7 cellular contexts compared by ENCODE assay signal in the genomic region with DNA sequence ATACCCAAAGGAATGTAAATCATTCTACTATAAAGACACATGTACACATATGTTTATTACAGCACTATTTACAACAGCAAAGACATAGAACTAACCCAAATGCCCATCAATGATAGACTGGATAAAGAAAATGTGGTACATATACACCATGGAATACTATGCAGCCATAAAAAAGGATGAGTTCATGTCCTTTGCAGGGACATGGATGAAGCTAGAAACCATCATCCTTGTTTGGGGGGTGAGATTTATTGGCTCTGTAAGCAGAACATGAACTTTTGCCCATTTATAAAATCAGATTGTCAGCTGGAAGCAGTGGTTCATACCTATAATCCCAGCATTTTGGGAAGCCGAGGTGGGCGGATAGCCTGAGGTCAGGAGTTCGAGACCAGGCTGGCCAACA.
DNase-seq lines count a peak whose midpoint lies in the region; ATAC-seq, FAIRE-seq and TF ChIP-seq lines count a peak whose summit lies in the region.
"Not testable (repeated sequence)": the region's sequence is repeated elsewhere in the genome, so short reads cannot be mapped to it uniquely, and the experiment has no call there.

No MANE protein-coding gene starts in this region.

- DNase-seq in K562 (ENCODE audit: extremely low read depth in 1 of 4, low spot score in 3 of 4) = not testable (repeated sequence)
- DNase-seq in right atrium auricular region (ENCODE audit: low spot score) (peak; percentile 23), mesenteric fat pad (ENCODE audit: low spot score) (peak; percentile 41), osteocyte (ENCODE audit: extremely low spot score, unreplicated experiment) (peak; percentile 25), stomach (peak; percentile 15)

- TF ChIP-seq RAD21 in K562 (CRISPR knock-in tag; conservative IDR thresholded peaks at IDR 0.05 in 1 of 2, IDR thresholded peaks at IDR 0.05 in 1 of 2) = not testable (repeated sequence)

- H3K4me1 ChIP-seq in HEK293 (ENCODE audit: control insufficient read depth, insufficient read depth, low read length); K562 (replicated peaks in 1 of 2; ENCODE audit: control insufficient read depth in 2 of 2, insufficient read depth in 2 of 2, low read length in 2 of 2); right atrium auricular region; stomach: not testable (repeated sequence)
- peaks cover 67% of the 10 kb centered on the region for H3K4me1 ChIP-seq in OCI-LY3 (ENCODE audit: low read length)

- H3K4me2 ChIP-seq in OCI-LY3 (ENCODE audit: low read length); K562 (ENCODE audit: insufficient read depth, low read length): not testable (repeated sequence)

- H3K27ac Mint-ChIP-seq in osteocyte (ENCODE audit: unreplicated experiment) = not testable (repeated sequence)

- BruUV-seq in K562 (replicated peaks; lab: Mats Ljungman, UMichigan) = not testable (repeated sequence)

- intact Hi-C loops in K562 (cut with micrococcal nuclease); stomach (cut with DNase I; ENCODE audit: low total_unique reads): not testable (repeated sequence)

- H3K9me1 ChIP-seq in K562 (ENCODE audit: control insufficient read depth, insufficient read depth, low read length) = not testable (repeated sequence)

- not testable (repeated sequence) for FAIRE-seq in K562 (lab: Jason Lieb, UNC)

- CTCF ChIA-PET in HEK293 (lab: Yijun Ruan, JAX); K562 (lab: Yijun Ruan, JAX; ENCODE audit: low intra/inter-chr PET ratio): not testable (repeated sequence)

- H3K4me1 Mint-ChIP-seq in osteocyte (ENCODE audit: unreplicated experiment) = peaks cover 27% of the 10 kb centered on the region

- H3K9me3 ChIP-seq in HEK293 (ENCODE audit: control insufficient read depth, insufficient read depth, low read depth, low read length); OCI-LY3 (ENCODE audit: insufficient read depth, low read length); K562 (replicated peaks; ENCODE audit: control insufficient read depth, insufficient read depth, low read depth, low read length); right atrium auricular region; stomach: not testable (repeated sequence)

- in situ Hi-C loops in K562 (cut with MboI) = not testable (repeated sequence)

- POLR2A ChIA-PET in HEK293 (lab: Yijun Ruan, JAX); K562 (lab: Yijun Ruan, JAX): not testable (repeated sequence)

- not testable (repeated sequence) for H3K36me3 Mint-ChIP-seq in osteocyte (ENCODE audit: unreplicated experiment)

- H3K36me3 ChIP-seq in HEK293 (ENCODE audit: control insufficient read depth in 2 of 2, insufficient read depth in 1 of 2, low read length in 2 of 2); OCI-LY3 (replicated peaks; ENCODE audit: low read depth, low read length); K562 (ENCODE audit: control insufficient read depth, insufficient read depth, low read length); right atrium auricular region; stomach: not testable (repeated sequence)

- TF ChIP-seq CTCF in HEK293 (tag by site-specific recombination; IDR thresholded peaks at IDR 0.05); OCI-LY3 (IDR thresholded peaks at IDR 0.05; ENCODE audit: low read depth, low read length); K562 (IDR thresholded peaks at IDR 0.05 in 2 of 3, conservative IDR thresholded peaks at IDR 0.05 in 1 of 3; ENCODE audit: insufficient read depth in 2 of 3, low read depth in 1 of 3, low read length in 3 of 3); right atrium auricular region (IDR thresholded peaks at IDR 0.05); osteocyte (IDR thresholded peaks at IDR 0.05); stomach (IDR thresholded peaks at IDR 0.05): not testable (repeated sequence)

- not testable (repeated sequence) for TF ChIP-seq EP300 in K562 (IDR thresholded peaks at IDR 0.05; ENCODE audit: low read length); stomach (IDR thresholded peaks at IDR 0.05)

- not testable (repeated sequence) for ATAC-seq in K562

- H3K27me3 ChIP-seq in OCI-LY3 (ENCODE audit: low read depth, low read length); right atrium auricular region: not testable (repeated sequence)
- H3K27me3 ChIP-seq in K562 (ENCODE audit: control insufficient read depth in 2 of 2, insufficient read depth in 2 of 2, low read length in 2 of 2) = peaks cover 0 to 13% of the 10 kb centered on the region in 2 experiments; a peak in 2 of 5 replicates
- H3K27me3 ChIP-seq in stomach = peaks cover 0 to 17% (median 2%) of the 10 kb centered on the region in 3 donors

- WGBS in K562 (ENCODE audit: insufficient coverage, low coverage, missing lambda C conversion rate) = 0% methylated on average over 3 of the region's 3 CpGs
- 71 to 89% (median 79%) methylated on average over 3 of the region's 3 CpGs for WGBS in stomach, 5 donors

- not testable (repeated sequence) for H3K4me3 Mint-ChIP-seq in osteocyte (ENCODE audit: unreplicated experiment)

- H3K79me2 ChIP-seq in OCI-LY3 (ENCODE audit: low read length); K562 (ENCODE audit: control insufficient read depth, insufficient read depth, low read length): not testable (repeated sequence)

- H2AFZ ChIP-seq in OCI-LY3 (ENCODE audit: low read depth, low read length); K562 (ENCODE audit: low read depth, low read length): not testable (repeated sequence)

- TF ChIP-seq POLR2A in K562 (conservative IDR thresholded peaks at IDR 0.05); stomach (IDR thresholded peaks at IDR 0.05): not testable (repeated sequence)

- peaks cover 11% of the 10 kb centered on the region for H3K9me3 Mint-ChIP-seq in osteocyte (ENCODE audit: unreplicated experiment)

- H3K27me3 Mint-ChIP-seq in osteocyte (ENCODE audit: unreplicated experiment) = peaks cover 32% of the 10 kb centered on the region

- H3K9ac ChIP-seq in OCI-LY3 (ENCODE audit: low read length); K562 (ENCODE audit: insufficient read depth in 1 of 2, low read depth in 2 of 2, low read length in 2 of 2): not testable (repeated sequence)

- not testable (repeated sequence) for H4K20me1 ChIP-seq in OCI-LY3 (ENCODE audit: insufficient read depth, low read length); K562 (replicated peaks; ENCODE audit: control insufficient read depth, insufficient read depth, low read length)

- H3K4me3 ChIP-seq in HEK293 (ENCODE audit: low read depth, low read length); OCI-LY3 (ENCODE audit: low read length); K562; right atrium auricular region; stomach: not testable (repeated sequence)

- H3K27ac ChIP-seq in HEK293 (ENCODE audit: extremely low read depth, low read depth, low read length); K562 (ENCODE audit: extremely low read depth, low read depth, low read length); right atrium auricular region; stomach: not testable (repeated sequence)
- H3K27ac ChIP-seq in OCI-LY3 (ENCODE audit: low read length) = 0 out of 2 replicates have a peak overlapping the region, but pooled peaks have one; percentile 94

TF ChIP-seq in HEK293, 187 proteins besides CTCF, POLR2A, EP300 and RAD21:
- peak; percentile 92 for TF ChIP-seq ZNF146 (tag by site-specific recombination; IDR thresholded peaks at IDR 0.05)

TF ChIP-seq in K562, 482 proteins besides CTCF, POLR2A, EP300 and RAD21:
- TF ChIP-seq ZNF146 (CRISPR knock-in tag; IDR thresholded peaks at IDR 0.05; ENCODE audit: unreplicated experiment) = peak; percentile 52
